9 cellular contexts compared by ENCODE assay signal in the genomic region with DNA sequence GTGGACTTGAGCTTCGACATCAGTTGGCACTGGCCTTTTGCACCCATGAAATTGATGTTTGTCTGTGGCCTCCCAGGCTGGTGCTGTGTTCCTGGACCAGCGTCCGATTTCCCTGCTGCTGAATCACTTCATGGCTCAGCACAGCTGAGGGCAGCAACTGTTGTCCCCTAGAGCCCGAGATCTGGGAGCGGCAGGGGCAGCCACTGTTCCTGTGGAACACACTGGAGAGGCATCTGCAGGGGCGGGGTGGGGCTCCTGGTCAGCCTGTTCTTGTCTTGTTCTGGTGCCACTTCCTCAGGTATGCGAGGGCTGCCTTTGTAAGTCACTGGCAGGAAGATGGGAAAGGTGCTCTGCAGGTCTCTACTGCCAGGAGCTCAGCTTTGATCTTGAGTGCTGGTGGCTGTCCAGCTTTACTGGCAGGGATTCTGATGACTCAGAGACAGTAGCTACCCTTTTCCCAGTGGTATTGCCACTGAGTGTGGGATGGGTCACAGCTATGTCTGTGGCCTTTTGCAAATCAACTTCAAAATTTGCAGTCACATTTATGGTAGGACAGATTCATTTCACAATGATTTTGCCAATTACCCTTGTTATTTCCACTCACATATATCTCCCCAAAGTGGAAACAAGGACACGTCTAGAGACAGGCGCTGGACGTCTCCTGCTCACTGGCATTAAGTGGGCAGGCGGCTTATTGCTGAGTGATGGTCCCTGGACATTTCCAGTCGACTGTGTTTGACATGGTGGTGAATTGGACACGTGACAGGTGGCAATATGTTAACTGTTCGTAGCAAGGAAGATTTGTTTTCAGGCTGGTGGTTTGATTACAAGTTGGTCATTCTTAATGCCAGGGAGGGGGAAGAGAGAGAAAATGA. TPM values are rescaled to one million over a fixed set of nuclear protein-coding genes. Genes with fewer than 3 reads are reported as not detected.
DNase-seq lines count a peak whose midpoint lies in the region; ATAC-seq and TF ChIP-seq lines count a peak whose summit lies in the region.
"Had no signal": no experiment of that assay in that cellular context is flagged by ENCODE, and none has a peak within 500 bp of the region (broad histone marks: within the 10 kb centered on the region; RNA-seq: fewer than 3 reads in every experiment).

No MANE protein-coding gene starts in this region.

- TF ChIP-seq CTCF in Panc1 (IDR thresholded peaks at IDR 0.05) (no peak), parathyroid adenoma (IDR thresholded peaks at IDR 0.05) (no peak)

- H3K27ac ChIP-seq in Panc1 (ENCODE audit: low read length) (no peak overlapping the region), parathyroid adenoma (peak overlapping the region; percentile 44)

- no peaks in the 10 kb centered on the region; the same call in 1 of the 2 replicates for H3K4me1 ChIP-seq in Panc1 (ENCODE audit: control insufficient read depth, insufficient read depth, low read length)
- peaks cover 2% of the 10 kb centered on the region for H3K4me1 ChIP-seq in parathyroid adenoma

- in situ Hi-C loops in Panc1 (cut with HindIII; ENCODE audit: low pct_unique_long_range_greater_than_20kb, low sequenced_read_pairs): no loop called here

- DNase-seq in GM04503 (ENCODE audit: low read depth) (peak; percentile 11), Panc1 (ENCODE audit: low read depth, low spot score) (no peak), erythroblast (lab: John Stamatoyannopoulos, UW) (peak; percentile 17 to 43), DMS 273 (lab: John Stamatoyannopoulos, UW; ENCODE audit: unreplicated experiment) (no peak), NCI-H1048 (lab: John Stamatoyannopoulos, UW) (no peak)
- DNase-seq: NCI-H1105 treated with DMSO at 0.1 percent for 48 hours had no signal

- H3K4me3 ChIP-seq in Panc1 (ENCODE audit: low read depth in 2 of 2, low read length in 2 of 2) (no peak overlapping the region), parathyroid adenoma (ENCODE audit: low read depth, low read length) (no peak overlapping the region)

- H3K9ac ChIP-seq in parathyroid adenoma: no peak overlapping the region

- ATAC-seq in Panc1: peak; percentile 56; the same call in 1 of the 2 replicates
- no peak for ATAC-seq in GM18858 (IDR thresholded peaks at IDR 0.05; ENCODE audit: unreplicated experiment)
- no peak for ATAC-seq in GM18520 (IDR thresholded peaks at IDR 0.05; ENCODE audit: unreplicated experiment)

- CTCF ChIA-PET in Panc1 (lab: Charles Lee): no interaction called here

- POLR2A ChIA-PET in Panc1 (lab: Charles Lee): no interaction called here

- H3K36me3 ChIP-seq in Panc1 (ENCODE audit: control insufficient read depth, insufficient read depth, low read length): no peaks in the 10 kb centered on the region
- H3K36me3 ChIP-seq in parathyroid adenoma (ENCODE audit: control insufficient read depth, insufficient read depth, low read length): no peaks in the 10 kb centered on the region

- H3K27me3 ChIP-seq in Panc1 (ENCODE audit: control insufficient read depth, insufficient read depth, low read length) (no peaks in the 10 kb centered on the region), parathyroid adenoma (ENCODE audit: control insufficient read depth, insufficient read depth, low read length) (no peaks in the 10 kb centered on the region)

- no peak for TF ChIP-seq POLR2A in erythroblast (IDR thresholded peaks at IDR 0.05; ENCODE audit: low read length)

- H3K4me2 ChIP-seq in parathyroid adenoma (ENCODE audit: low read length): no peak overlapping the region

- intact Hi-C loops in Panc1 (cut with micrococcal nuclease; ENCODE audit: unreplicated experiment): no loop called here

- H3K79me2 ChIP-seq in parathyroid adenoma: peaks cover 19% of the 10 kb centered on the region

- no peak overlapping the region for H2AFZ ChIP-seq in parathyroid adenoma

- H3K9me3 ChIP-seq in Panc1 (ENCODE audit: control insufficient read depth, insufficient read depth, low read depth, low read length) (no peaks in the 10 kb centered on the region), parathyroid adenoma (ENCODE audit: control insufficient read depth, low read length) (no peaks in the 10 kb centered on the region)

- no TSS peak for BruUV-seq in Panc1 (replicated peaks; lab: Mats Ljungman, UMichigan)

RNA-seq across cellular contexts. Expression of gene AGPAT3, which starts 15.3 kb away (rescaled TPM):
- total RNA-seq in Panc1 (2021; ENCODE audit: unreplicated experiment): 40.1 TPM
- polyA plus RNA-seq in Panc1 (2012; ENCODE audit: insufficient read length): 43.7 TPM

Comparison
In these comparisons a context has a peak if more than half of its experiments do, and no peak if none do; other contexts are left out.
1. DNase-seq: peak in GM04503 (single experiment) and erythroblast (2 of 2); none in Panc1 (single experiment), DMS 273 (single experiment) and NCI-H1048 (single experiment).